1 cellular context compared by ENCODE assay signal in genomic region chr14:73644531-73645247, GRCh38.
TF ChIP-seq lines count a peak whose summit lies in the region.

A gene with protein sequence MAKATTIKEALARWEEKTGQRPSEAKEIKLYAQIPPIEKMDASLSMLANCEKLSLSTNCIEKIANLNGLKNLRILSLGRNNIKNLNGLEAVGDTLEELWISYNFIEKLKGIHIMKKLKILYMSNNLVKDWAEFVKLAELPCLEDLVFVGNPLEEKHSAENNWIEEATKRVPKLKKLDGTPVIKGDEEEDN (plus strand): TSS chr14:73644986. CDS start chr14:73645040, 54 bp downstream.

TF ChIP-seq in K562, 482 proteins besides CTCF, POLR2A, EP300 and RAD21 (continued from another document and continues in another):
- TF ChIP-seq ZKSCAN8 (CRISPR knock-in tag; IDR thresholded peaks at IDR 0.05) = no peak
- TF ChIP-seq ZHX1 (conservative IDR thresholded peaks at IDR 0.05; ENCODE audit: low read length) = no peak
- no peak for TF ChIP-seq SNIP1 (IDR thresholded peaks at IDR 0.05; ENCODE audit: low read depth)
- TF ChIP-seq, protein P1, sequence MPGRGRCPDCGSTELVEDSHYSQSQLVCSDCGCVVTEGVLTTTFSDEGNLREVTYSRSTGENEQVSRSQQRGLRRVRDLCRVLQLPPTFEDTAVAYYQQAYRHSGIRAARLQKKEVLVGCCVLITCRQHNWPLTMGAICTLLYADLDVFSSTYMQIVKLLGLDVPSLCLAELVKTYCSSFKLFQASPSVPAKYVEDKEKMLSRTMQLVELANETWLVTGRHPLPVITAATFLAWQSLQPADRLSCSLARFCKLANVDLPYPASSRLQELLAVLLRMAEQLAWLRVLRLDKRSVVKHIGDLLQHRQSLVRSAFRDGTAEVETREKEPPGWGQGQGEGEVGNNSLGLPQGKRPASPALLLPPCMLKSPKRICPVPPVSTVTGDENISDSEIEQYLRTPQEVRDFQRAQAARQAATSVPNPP (IDR thresholded peaks at IDR 0.05; ENCODE audit: borderline replicate concordance, insufficient read depth, insufficient read length) = no peak
- no peak for TF ChIP-seq SAFB (IDR thresholded peaks at IDR 0.05; ENCODE audit: borderline replicate concordance, low read depth, low read length)
- TF ChIP-seq HOXB6 (CRISPR knock-in tag; IDR thresholded peaks at IDR 0.05; ENCODE audit: borderline replicate concordance) = no peak
- no peak for TF ChIP-seq TARDBP (IDR thresholded peaks at IDR 0.05)
- TF ChIP-seq TFAP4 (CRISPR knock-in tag; IDR thresholded peaks at IDR 0.05; ENCODE audit: borderline replicate concordance) = peak; percentile 68
- no peak for TF ChIP-seq SMARCA4 (IDR thresholded peaks at IDR 0.05)
- TF ChIP-seq RBM25 (IDR thresholded peaks at IDR 0.05; ENCODE audit: low read depth, low read length, severe bottlenecking) = no peak
- TF ChIP-seq SMAD4 (CRISPR knock-in tag; conservative IDR thresholded peaks at IDR 0.05) = 0 out of 2 replicates have a peak, but pooled peaks have one; percentile 14
- TF ChIP-seq ZKSCAN1 (IDR thresholded peaks at IDR 0.05; ENCODE audit: low read depth, low read length) = no peak
- TF ChIP-seq, protein P2, sequence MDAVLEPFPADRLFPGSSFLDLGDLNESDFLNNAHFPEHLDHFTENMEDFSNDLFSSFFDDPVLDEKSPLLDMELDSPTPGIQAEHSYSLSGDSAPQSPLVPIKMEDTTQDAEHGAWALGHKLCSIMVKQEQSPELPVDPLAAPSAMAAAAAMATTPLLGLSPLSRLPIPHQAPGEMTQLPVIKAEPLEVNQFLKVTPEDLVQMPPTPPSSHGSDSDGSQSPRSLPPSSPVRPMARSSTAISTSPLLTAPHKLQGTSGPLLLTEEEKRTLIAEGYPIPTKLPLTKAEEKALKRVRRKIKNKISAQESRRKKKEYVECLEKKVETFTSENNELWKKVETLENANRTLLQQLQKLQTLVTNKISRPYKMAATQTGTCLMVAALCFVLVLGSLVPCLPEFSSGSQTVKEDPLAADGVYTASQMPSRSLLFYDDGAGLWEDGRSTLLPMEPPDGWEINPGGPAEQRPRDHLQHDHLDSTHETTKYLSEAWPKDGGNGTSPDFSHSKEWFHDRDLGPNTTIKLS (IDR thresholded peaks at IDR 0.05; ENCODE audit: borderline replicate concordance, low read depth) = peak; percentile 56; the same call in 1 of the 2 replicates
- no peak for TF ChIP-seq FOXM1 (IDR thresholded peaks at IDR 0.05; ENCODE audit: low read depth)
- no peak for TF ChIP-seq FOXM1 (CRISPR knock-in tag; IDR thresholded peaks at IDR 0.05; ENCODE audit: low read depth)
- TF ChIP-seq, protein P3, sequence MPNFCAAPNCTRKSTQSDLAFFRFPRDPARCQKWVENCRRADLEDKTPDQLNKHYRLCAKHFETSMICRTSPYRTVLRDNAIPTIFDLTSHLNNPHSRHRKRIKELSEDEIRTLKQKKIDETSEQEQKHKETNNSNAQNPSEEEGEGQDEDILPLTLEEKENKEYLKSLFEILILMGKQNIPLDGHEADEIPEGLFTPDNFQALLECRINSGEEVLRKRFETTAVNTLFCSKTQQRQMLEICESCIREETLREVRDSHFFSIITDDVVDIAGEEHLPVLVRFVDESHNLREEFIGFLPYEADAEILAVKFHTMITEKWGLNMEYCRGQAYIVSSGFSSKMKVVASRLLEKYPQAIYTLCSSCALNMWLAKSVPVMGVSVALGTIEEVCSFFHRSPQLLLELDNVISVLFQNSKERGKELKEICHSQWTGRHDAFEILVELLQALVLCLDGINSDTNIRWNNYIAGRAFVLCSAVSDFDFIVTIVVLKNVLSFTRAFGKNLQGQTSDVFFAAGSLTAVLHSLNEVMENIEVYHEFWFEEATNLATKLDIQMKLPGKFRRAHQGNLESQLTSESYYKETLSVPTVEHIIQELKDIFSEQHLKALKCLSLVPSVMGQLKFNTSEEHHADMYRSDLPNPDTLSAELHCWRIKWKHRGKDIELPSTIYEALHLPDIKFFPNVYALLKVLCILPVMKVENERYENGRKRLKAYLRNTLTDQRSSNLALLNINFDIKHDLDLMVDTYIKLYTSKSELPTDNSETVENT (CRISPR knock-in tag; IDR thresholded peaks at IDR 0.05) = no peak
- TF ChIP-seq, protein P4, sequence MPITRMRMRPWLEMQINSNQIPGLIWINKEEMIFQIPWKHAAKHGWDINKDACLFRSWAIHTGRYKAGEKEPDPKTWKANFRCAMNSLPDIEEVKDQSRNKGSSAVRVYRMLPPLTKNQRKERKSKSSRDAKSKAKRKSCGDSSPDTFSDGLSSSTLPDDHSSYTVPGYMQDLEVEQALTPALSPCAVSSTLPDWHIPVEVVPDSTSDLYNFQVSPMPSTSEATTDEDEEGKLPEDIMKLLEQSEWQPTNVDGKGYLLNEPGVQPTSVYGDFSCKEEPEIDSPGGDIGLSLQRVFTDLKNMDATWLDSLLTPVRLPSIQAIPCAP (CRISPR knock-in tag; IDR thresholded peaks at IDR 0.05; ENCODE audit: borderline replicate concordance) = no peak
- TF ChIP-seq FOXJ3 (CRISPR knock-in tag; IDR thresholded peaks at IDR 0.05) = no peak
- TF ChIP-seq SMAD1 (IDR thresholded peaks at IDR 0.05; ENCODE audit: low read depth, low read length, partially characterized antibody) = peak; percentile 63
- peak in 1 of 3 experiments; percentile 41; a peak in 1 of 6 replicates for TF ChIP-seq ZBTB11 (CRISPR knock-in tag; IDR thresholded peaks at IDR 0.05)
- no peak for TF ChIP-seq JUNB (CRISPR knock-in tag; conservative IDR thresholded peaks at IDR 0.05)
- no peak for TF ChIP-seq HNRNPUL1 (IDR thresholded peaks at IDR 0.05; ENCODE audit: low read length)
- TF ChIP-seq, protein P5, sequence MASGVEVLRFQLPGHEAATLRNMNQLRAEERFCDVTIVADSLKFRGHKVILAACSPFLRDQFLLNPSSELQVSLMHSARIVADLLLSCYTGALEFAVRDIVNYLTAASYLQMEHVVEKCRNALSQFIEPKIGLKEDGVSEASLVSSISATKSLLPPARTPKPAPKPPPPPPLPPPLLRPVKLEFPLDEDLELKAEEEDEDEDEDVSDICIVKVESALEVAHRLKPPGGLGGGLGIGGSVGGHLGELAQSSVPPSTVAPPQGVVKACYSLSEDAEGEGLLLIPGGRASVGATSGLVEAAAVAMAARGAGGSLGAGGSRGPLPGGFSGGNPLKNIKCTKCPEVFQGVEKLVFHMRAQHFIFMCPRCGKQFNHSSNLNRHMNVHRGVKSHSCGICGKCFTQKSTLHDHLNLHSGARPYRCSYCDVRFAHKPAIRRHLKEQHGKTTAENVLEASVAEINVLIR (CRISPR knock-in tag; IDR thresholded peaks at IDR 0.05) = no peak
- peak; percentile 74 for TF ChIP-seq POLR2AphosphoS5 (IDR thresholded peaks at IDR 0.05; ENCODE audit: control insufficient read depth, insufficient read depth, low read depth, low read length)
- no peak for TF ChIP-seq MED1 (CRISPR knock-in tag; IDR thresholded peaks at IDR 0.05; ENCODE audit: borderline replicate concordance)
- no peak for TF ChIP-seq ZNF232 (CRISPR knock-in tag; IDR thresholded peaks at IDR 0.05)
- no peak for TF ChIP-seq ZNF655 (CRISPR knock-in tag; IDR thresholded peaks at IDR 0.05)
- no peak for TF ChIP-seq ZNF263 (CRISPR knock-in tag; IDR thresholded peaks at IDR 0.05; ENCODE audit: borderline replicate concordance)
- no peak for TF ChIP-seq MEF2D (tag; conservative IDR thresholded peaks at IDR 0.05; ENCODE audit: low read depth)
- no peak for TF ChIP-seq DLX4 (CRISPR knock-in tag; IDR thresholded peaks at IDR 0.05)
- TF ChIP-seq, protein P6, sequence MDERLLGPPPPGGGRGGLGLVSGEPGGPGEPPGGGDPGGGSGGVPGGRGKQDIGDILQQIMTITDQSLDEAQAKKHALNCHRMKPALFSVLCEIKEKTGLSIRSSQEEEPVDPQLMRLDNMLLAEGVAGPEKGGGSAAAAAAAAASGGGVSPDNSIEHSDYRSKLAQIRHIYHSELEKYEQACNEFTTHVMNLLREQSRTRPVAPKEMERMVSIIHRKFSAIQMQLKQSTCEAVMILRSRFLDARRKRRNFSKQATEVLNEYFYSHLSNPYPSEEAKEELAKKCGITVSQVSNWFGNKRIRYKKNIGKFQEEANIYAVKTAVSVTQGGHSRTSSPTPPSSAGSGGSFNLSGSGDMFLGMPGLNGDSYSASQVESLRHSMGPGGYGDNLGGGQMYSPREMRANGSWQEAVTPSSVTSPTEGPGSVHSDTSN (CRISPR knock-in tag; IDR thresholded peaks at IDR 0.05; ENCODE audit: low read depth) = no peak
- TF ChIP-seq, protein P6 (tag; conservative IDR thresholded peaks at IDR 0.05; ENCODE audit: low read depth) = no peak
- TF ChIP-seq NFYB (IDR thresholded peaks at IDR 0.05; ENCODE audit: extremely low read depth, insufficient read length) = no peak
- no peak for TF ChIP-seq GTF2B (IDR thresholded peaks at IDR 0.05; ENCODE audit: extremely low read depth, insufficient read length)
